1 cellular context compared by ENCODE assay signal in the genomic region with DNA sequence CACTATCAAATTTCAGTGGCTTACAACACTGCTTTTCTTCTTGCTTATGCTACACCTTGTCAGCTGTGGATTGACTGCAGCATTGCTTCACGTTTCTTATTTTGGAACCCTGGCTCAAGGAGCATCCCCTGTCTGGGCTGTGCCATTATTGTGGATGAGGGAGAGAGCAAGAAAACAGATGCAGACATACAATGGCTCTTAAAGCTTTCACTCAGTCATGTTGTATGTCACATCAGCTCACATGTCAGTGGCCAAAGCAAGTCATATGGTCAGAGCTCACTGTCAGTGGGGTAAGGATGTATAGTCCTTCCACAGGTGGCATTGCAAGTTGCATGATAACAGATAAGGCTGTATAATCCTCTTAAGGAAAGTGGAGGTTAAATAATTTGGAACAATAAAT.
TF ChIP-seq lines count a peak whose summit lies in the region.

No MANE protein-coding gene starts in this region.

TF ChIP-seq in HepG2, 621 proteins besides CTCF, POLR2A, EP300 and RAD21:
- TF ChIP-seq SAP130 (CRISPR knock-in tag; IDR thresholded peaks at IDR 0.05; ENCODE audit: low read depth) (0 out of 2 replicates have a peak, but pooled peaks have one; percentile 13), ZNF451 (CRISPR knock-in tag; IDR thresholded peaks at IDR 0.05) (no peak)
- TF ChIP-seq, protein P1, sequence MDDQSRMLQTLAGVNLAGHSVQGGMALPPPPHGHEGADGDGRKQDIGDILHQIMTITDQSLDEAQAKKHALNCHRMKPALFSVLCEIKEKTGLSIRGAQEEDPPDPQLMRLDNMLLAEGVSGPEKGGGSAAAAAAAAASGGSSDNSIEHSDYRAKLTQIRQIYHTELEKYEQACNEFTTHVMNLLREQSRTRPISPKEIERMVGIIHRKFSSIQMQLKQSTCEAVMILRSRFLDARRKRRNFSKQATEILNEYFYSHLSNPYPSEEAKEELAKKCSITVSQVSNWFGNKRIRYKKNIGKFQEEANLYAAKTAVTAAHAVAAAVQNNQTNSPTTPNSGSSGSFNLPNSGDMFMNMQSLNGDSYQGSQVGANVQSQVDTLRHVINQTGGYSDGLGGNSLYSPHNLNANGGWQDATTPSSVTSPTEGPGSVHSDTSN (CRISPR knock-in tag; IDR thresholded peaks at IDR 0.05; ENCODE audit: borderline replicate concordance): no peak
TF ChIP-seq in HepG2: peak in this region for 1.
